ENCODE assay signal across 8 cellular contexts in the genomic region with DNA sequence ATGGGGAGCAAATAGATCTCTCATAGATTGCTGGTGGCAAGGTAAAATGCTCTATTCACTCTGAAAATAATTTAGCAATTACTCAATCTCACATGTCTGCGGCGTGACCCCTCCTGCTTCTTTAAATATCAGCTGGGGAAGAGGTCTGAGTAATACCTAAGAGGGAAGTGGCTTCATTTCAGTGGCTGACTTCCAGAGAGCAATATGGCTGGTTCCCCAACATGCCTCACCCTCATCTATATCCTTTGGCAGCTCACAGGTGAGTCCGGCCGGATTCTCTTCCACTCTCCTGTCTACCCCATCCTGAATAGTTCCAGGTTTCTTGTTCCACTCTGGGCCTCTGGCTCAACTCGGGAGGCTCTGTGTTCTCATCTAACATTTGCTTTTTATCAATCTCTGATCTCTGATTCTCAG. TPM values are rescaled to one million over a fixed set of nuclear protein-coding genes. Genes with fewer than 3 reads are reported as not detected.
DNase-seq lines count a peak whose midpoint lies in the region; ATAC-seq, FAIRE-seq and TF ChIP-seq lines count a peak whose summit lies in the region.

A gene with protein sequence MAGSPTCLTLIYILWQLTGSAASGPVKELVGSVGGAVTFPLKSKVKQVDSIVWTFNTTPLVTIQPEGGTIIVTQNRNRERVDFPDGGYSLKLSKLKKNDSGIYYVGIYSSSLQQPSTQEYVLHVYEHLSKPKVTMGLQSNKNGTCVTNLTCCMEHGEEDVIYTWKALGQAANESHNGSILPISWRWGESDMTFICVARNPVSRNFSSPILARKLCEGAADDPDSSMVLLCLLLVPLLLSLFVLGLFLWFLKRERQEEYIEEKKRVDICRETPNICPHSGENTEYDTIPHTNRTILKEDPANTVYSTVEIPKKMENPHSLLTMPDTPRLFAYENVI (plus strand): TSS at position 150 of the 414 bp plus-strand sequence. CDS start 55 bp downstream, at position 205.

- H4K20me1 ChIP-seq in MM.1S (ENCODE audit: insufficient read depth, low read length) (no peaks in the 10 kb centered on the region), mammary epithelial cell (ENCODE audit: insufficient read depth, low read length) (no peaks in the 10 kb centered on the region)

- H3K27me3 ChIP-seq in MM.1S (replicated peaks; ENCODE audit: insufficient read depth, low read length) (no peaks in the 10 kb centered on the region), mammary epithelial cell (ENCODE audit: insufficient read depth, low read length) (no peaks in the 10 kb centered on the region), thyroid gland (no peaks in the 10 kb centered on the region)

- no peak for TF ChIP-seq CTCF in MM.1S (IDR thresholded peaks at IDR 0.05; ENCODE audit: low read length)
- TF ChIP-seq CTCF in mammary epithelial cell (conservative IDR thresholded peaks at IDR 0.05 in 1 of 2, IDR thresholded peaks at IDR 0.05 in 1 of 2; ENCODE audit: extremely low read depth in 1 of 2, insufficient read depth in 1 of 2, low read depth in 1 of 2, low read length in 2 of 2), result no peak
- TF ChIP-seq CTCF in thyroid gland (IDR thresholded peaks at IDR 0.05), result no peak

- no peaks in the 10 kb centered on the region for H3K9me3 ChIP-seq in MM.1S (replicated peaks; ENCODE audit: insufficient read depth, low read length)
- no peaks in the 10 kb centered on the region for H3K9me3 ChIP-seq in mammary epithelial cell (replicated peaks; ENCODE audit: insufficient read depth, low read length)
- no peaks in the 10 kb centered on the region for H3K9me3 ChIP-seq in thyroid gland

- peak; percentile 98 for FAIRE-seq in GM12892 (lab: Jason Lieb, UNC)

- CTCF ChIA-PET in mammary epithelial cell (lab: Charles Lee; ENCODE audit: low non-redundant PET), result no interaction called here

- TF ChIP-seq POLR2A in GM12892 (IDR thresholded peaks at IDR 0.05; ENCODE audit: low read depth, low read length), result peak; percentile 83
- TF ChIP-seq POLR2A in thyroid gland (IDR thresholded peaks at IDR 0.05), result no peak

- peak; percentile 58 for ATAC-seq in GM21528 (IDR thresholded peaks at IDR 0.05; ENCODE audit: low FRiP score, unreplicated experiment)

- in situ Hi-C loops in mammary epithelial cell (cut with MboI; ENCODE audit: low sequenced_read_pairs in 2 of 2), result loop anchor here in 1 of 2 donors (25.0 kb wide), 1 partner anchor 223 kb away; a partner anchor contains a TSS

- H3K4me3 ChIP-seq in MM.1S (ENCODE audit: low read length) (peak within 1 kb of the TSS; percentile 81), mammary epithelial cell (replicated peaks in 1 of 3; ENCODE audit: insufficient read depth in 1 of 3, low read depth in 2 of 3, low read length in 3 of 3) (peak within 1 kb of the TSS in 1 of 3 experiments; percentile 10), thyroid gland (replicated peaks in 1 of 3) (no peak within 1 kb of the TSS)

- H3K36me3 ChIP-seq in MM.1S (replicated peaks; ENCODE audit: insufficient read depth, low read length), result no peaks in the 10 kb centered on the region
- no peaks in the 10 kb centered on the region for H3K36me3 ChIP-seq in mammary epithelial cell (ENCODE audit: insufficient read depth, low read length)
- no peaks in the 10 kb centered on the region for H3K36me3 ChIP-seq in thyroid gland

- H3K4me2 ChIP-seq in MM.1S (ENCODE audit: low read depth, low read length) (peak within 1 kb of the TSS; percentile 92), mammary epithelial cell (ENCODE audit: insufficient read depth, low read depth, low read length) (peak within 1 kb of the TSS; percentile 35)

- H3F3A ChIP-seq in MM.1S (ENCODE audit: insufficient read depth, low read length), result peaks cover 58% of the 10 kb centered on the region

- peak within 1 kb of the TSS; percentile 88 for H3K27ac ChIP-seq in MM.1S (ENCODE audit: low read length)
- H3K27ac ChIP-seq in mammary epithelial cell (ENCODE audit: insufficient read depth, low read depth, low read length), result no peak within 1 kb of the TSS
- H3K27ac ChIP-seq in thyroid gland, result no peak within 1 kb of the TSS

- H3K79me2 ChIP-seq in MM.1S (ENCODE audit: low read length) (peaks cover 62% of the 10 kb centered on the region), mammary epithelial cell (ENCODE audit: insufficient read depth, low read length) (no peaks in the 10 kb centered on the region)

- H3K4me1 ChIP-seq in MM.1S (ENCODE audit: low read length) (peaks cover 49% of the 10 kb centered on the region), mammary epithelial cell (ENCODE audit: insufficient read depth, low read length) (peaks cover 6% of the 10 kb centered on the region), thyroid gland (no peaks in the 10 kb centered on the region)

- intact Hi-C loops in mammary epithelial cell (cut with micrococcal nuclease), result no loop called here
- intact Hi-C loops in thyroid gland (cut with DNase I), result no loop called here

- BruUV-seq in mammary epithelial cell (replicated peaks; lab: Mats Ljungman, UMichigan), result no TSS peak

- WGBS in mammary epithelial cell (ENCODE audit: low coverage, missing lambda C conversion rate), result 62% methylated on average over 5 of the region's 5 CpGs
- 78 to 87% methylated on average over 5 of the region's 5 CpGs for WGBS in thyroid gland, 2 donors

- H3K9me2 ChIP-seq in MM.1S (replicated peaks; ENCODE audit: insufficient read depth, low read length), result no peaks in the 10 kb centered on the region

- H3K9ac ChIP-seq in MM.1S (ENCODE audit: low read length) (peak within 1 kb of the TSS; percentile 86), mammary epithelial cell (ENCODE audit: insufficient read depth, low read length) (no peak within 1 kb of the TSS)

- peak within 1 kb of the TSS; percentile 7 for H2AFZ ChIP-seq in MM.1S (ENCODE audit: low read length)
- H2AFZ ChIP-seq in mammary epithelial cell (ENCODE audit: low read depth, low read length), result peak within 1 kb of the TSS; percentile 88

- dilution Hi-C loops in mammary epithelial cell (cut with HindIII; ENCODE audit: low sequenced_read_pairs), result loop anchor here (25.0 kb wide), 1 partner anchor 98 kb away; no protein-coding TSS in a partner anchor

- DNase-seq in GM12892 (ENCODE audit: insufficient read length) (no peak), MM.1S (peak; percentile 75), mammary epithelial cell (peak; percentile 50), COLO829 (ENCODE audit: low spot score) (no peak), thyroid gland (no peak), putamen (ENCODE audit: low spot score) (no peak), NCI-H82 treated with DMSO at 0.1 percent for 48 hours (lab: John Stamatoyannopoulos, UW; ENCODE audit: unreplicated experiment) (no peak)

RNA-seq across cellular contexts. Expression of the gene that starts here (rescaled TPM):
- 149 TPM for polyA plus RNA-seq in GM12892 (2012; ENCODE audit: missing spikeins)
- 1 to 10 TPM in 1 of 2 donors, under 1 TPM in 1; 0.17 to 7.2 TPM for total RNA-seq in mammary epithelial cell
- polyA plus RNA-seq in mammary epithelial cell, result 3.0 TPM
- polyA minus RNA-seq in mammary epithelial cell, result not detected
- under 1 TPM; 0.22 to 0.93 (median 0.37) TPM for total RNA-seq in thyroid gland

Comparison
In these comparisons a context has a peak if more than half of its experiments do, and no peak if none do; other contexts are left out.
1. DNase-seq: peak in MM.1S (single experiment) and mammary epithelial cell (single experiment); none in GM12892 (single experiment), COLO829 (single experiment), thyroid gland (0 of 2), putamen (single experiment) and NCI-H82 treated with DMSO at 0.1 percent for 48 hours (single experiment).